Comparison of ENCODE assay signal across 14 cellular contexts in genomic region chr2:75424936-75425619, GRCh38.
DNase-seq lines count a peak whose midpoint lies in the region; ATAC-seq and TF ChIP-seq lines count a peak whose summit lies in the region.
"Had no signal": no experiment of that assay in that cellular context is flagged by ENCODE, and none has a peak within 500 bp of the region (broad histone marks: within the 10 kb centered on the region; RNA-seq: fewer than 3 reads in every experiment).

No MANE protein-coding gene starts in this region.

- peaks cover 4% of the 10 kb centered on the region for H3F3A ChIP-seq in smooth muscle cell (ENCODE audit: low read depth)

- no peaks in the 10 kb centered on the region for H3K9me3 Mint-ChIP-seq in CD4-positive, alpha-beta T cell
- H3K9me3 Mint-ChIP-seq: CD4-positive, alpha-beta memory T cell had no signal

- H3K4me2 ChIP-seq in smooth muscle cell, result no peak overlapping the region

- WGBS in smooth muscle cell (ENCODE audit: low lambda C conversion rate), result 53% methylated on average over 4 of the region's 4 CpGs

- no peaks in the 10 kb centered on the region for H3K4me1 Mint-ChIP-seq in CD4-positive, alpha-beta T cell (ENCODE audit: low read depth)
- H3K4me1 Mint-ChIP-seq: CD4-positive, alpha-beta memory T cell had no signal

- H3K36me3 Mint-ChIP-seq in CD4-positive, alpha-beta T cell (ENCODE audit: low read depth), result no peaks in the 10 kb centered on the region
- H3K36me3 Mint-ChIP-seq: CD4-positive, alpha-beta memory T cell had no signal

- peaks cover 10% of the 10 kb centered on the region for H3K4me1 ChIP-seq in smooth muscle cell (ENCODE audit: low read depth)
- H3K4me1 ChIP-seq: vagina had no signal

- H3K9ac ChIP-seq in smooth muscle cell (ENCODE audit: low read depth), result no peak overlapping the region

- no peaks in the 10 kb centered on the region for H3K36me3 ChIP-seq in smooth muscle cell (ENCODE audit: low read depth)
- H3K36me3 ChIP-seq: vagina had no signal

- no peaks in the 10 kb centered on the region for H4K20me1 ChIP-seq in smooth muscle cell (ENCODE audit: low read depth)

- H3K27ac ChIP-seq in smooth muscle cell (ENCODE audit: low read depth), result no peak overlapping the region
- no peak overlapping the region for H3K27ac ChIP-seq in CD4-positive, alpha-beta T cell (ENCODE audit: low read depth, low read length)
- H3K27ac ChIP-seq: skin epidermis, vagina had no signal

- intact Hi-C loops in CD4-positive, alpha-beta T cell (cut with DNase I, micrococcal nuclease), result no loop called here

- ATAC-seq in omental fat pad (ENCODE audit: low FRiP score), result no peak
- ATAC-seq in activated CD4-positive, CD25-positive, alpha-beta regulatory T cell treated with anti-CD3 and anti-CD28 coated beads, Interleukin-2, amount 50 U/mL, for 24 hours, result no peak
- ATAC-seq in CD4-positive, alpha-beta T cell (ENCODE audit: poor library complexity), result no peak

- DNase-seq in AG10803 (ENCODE audit: low read depth), result peak; percentile 57
- peak; percentile 24 for DNase-seq in H4 (ENCODE audit: low spot score)
- DNase-seq in T1000 (lab: John Stamatoyannopoulos, UW), result peak; percentile 48
- DNase-seq in iPS-NIHi7 (ENCODE audit: extremely low spot score), result peak; percentile 19
- no peak for DNase-seq in omental fat pad (ENCODE audit: low spot score)
- no peak for DNase-seq in smooth muscle cell (lab: John Stamatoyannopoulos, UW; ENCODE audit: unreplicated experiment)
- DNase-seq in CD4-positive, alpha-beta T cell, result no peak
- DNase-seq: activated CD8-positive, alpha-beta memory T cell treated with anti-CD3 and anti-CD28 coated beads, Interleukin-2, amount 50 U/mL, for 48 hours; CD4-positive, alpha-beta memory T cell; effector CD8-positive, alpha-beta T cell; NCI-H1417 had no signal

- CTCF ChIA-PET in CD4-positive, alpha-beta T cell (lab: Charles Lee), result no interaction called here

- peak; percentile 18; the same call in 1 of the 2 replicates for TF ChIP-seq CTCF in AG10803 (conservative IDR thresholded peaks at IDR 0.05; ENCODE audit: low read length)
- TF ChIP-seq CTCF in omental fat pad (IDR thresholded peaks at IDR 0.05), result no peak
- TF ChIP-seq CTCF in smooth muscle cell (IDR thresholded peaks at IDR 0.05; ENCODE audit: borderline replicate concordance, insufficient read depth, poor library complexity, severe bottlenecking), result no peak
- no peak for TF ChIP-seq CTCF in CD4-positive, alpha-beta T cell (IDR thresholded peaks at IDR 0.05)

- no peak overlapping the region for H2AFZ ChIP-seq in smooth muscle cell (ENCODE audit: low read depth)

- no peak overlapping the region for H3K4me3 Mint-ChIP-seq in CD4-positive, alpha-beta T cell
- H3K4me3 Mint-ChIP-seq: CD4-positive, alpha-beta memory T cell had no signal

- H3K27me3 ChIP-seq in smooth muscle cell (ENCODE audit: low read depth), result no peaks in the 10 kb centered on the region
- peaks cover 4% of the 10 kb centered on the region for H3K27me3 ChIP-seq in CD4-positive, alpha-beta T cell (ENCODE audit: control insufficient read depth, insufficient read depth, low read length)
- H3K27me3 ChIP-seq: vagina had no signal

- H3K79me2 ChIP-seq in smooth muscle cell (ENCODE audit: low read depth), result no peaks in the 10 kb centered on the region

- POLR2A ChIA-PET in CD4-positive, alpha-beta T cell (lab: Charles Lee), result no interaction called here

- H3K9me3 ChIP-seq in smooth muscle cell (replicated peaks; ENCODE audit: low read depth), result no peaks in the 10 kb centered on the region
- no peaks in the 10 kb centered on the region for H3K9me3 ChIP-seq in CD4-positive, alpha-beta T cell (ENCODE audit: control insufficient read depth, low read length)
- H3K9me3 ChIP-seq: vagina had no signal

- H3K4me3 ChIP-seq in AG10803 (ENCODE audit: low read length) (no peak overlapping the region), smooth muscle cell (no peak overlapping the region)
- H3K4me3 ChIP-seq: skin epidermis, vagina had no signal

- no peak overlapping the region for H3K27ac Mint-ChIP-seq in CD4-positive, alpha-beta T cell
- H3K27ac Mint-ChIP-seq: CD4-positive, alpha-beta memory T cell had no signal

- peaks cover 51% of the 10 kb centered on the region for H3K27me3 Mint-ChIP-seq in CD4-positive, alpha-beta T cell

Comparison
In these comparisons a context has a peak if more than half of its experiments do, and no peak if none do; other contexts are left out.
1. DNase-seq: peak in AG10803 (single experiment), H4 (single experiment), T1000 (single experiment) and iPS-NIHi7 (single experiment); none in omental fat pad (single experiment), smooth muscle cell (single experiment) and CD4-positive, alpha-beta T cell (0 of 10).